In genomic region chr6:85404497-85405174, GRCh38 we compare ENCODE assay signal across 8 cellular contexts. TPM values are rescaled to one million over a fixed set of nuclear protein-coding genes. Genes with fewer than 3 reads are reported as not detected.
A peak's percentile ranks its signal among the peaks of the same experiment; 100 is the strongest.
DNase-seq lines count a peak whose midpoint lies in the region; ATAC-seq and TF ChIP-seq lines count a peak whose summit lies in the region.

No MANE protein-coding gene starts in this region.

- H3K27me3 ChIP-seq in rectal smooth muscle tissue (ENCODE audit: control insufficient read depth, insufficient read depth, low read length), result no peaks in the 10 kb centered on the region

- H3K27ac Mint-ChIP-seq in effector memory CD8-positive, alpha-beta T cell, result peak overlapping the region; percentile 63 to 80
- no peak overlapping the region for H3K27ac Mint-ChIP-seq in WTC11

- no peak for TF ChIP-seq CTCF in WTC11 (IDR thresholded peaks at IDR 0.05)

- H3K36me3 ChIP-seq in KOPT-K1 (ENCODE audit: insufficient read depth, low read length) (no peaks in the 10 kb centered on the region), rectal smooth muscle tissue (ENCODE audit: control insufficient read depth, insufficient read depth, low read length) (no peaks in the 10 kb centered on the region)

- H3K27ac ChIP-seq in KOPT-K1 (ENCODE audit: low read depth, low read length, poor library complexity, severe bottlenecking) (peak overlapping the region; percentile 65), rectal smooth muscle tissue (ENCODE audit: low read depth, low read length) (no peak overlapping the region)

- CTCF ChIA-PET in WTC11 (lab: Charles Lee), result no interaction called here

- peaks cover 11 to 16% of the 10 kb centered on the region in 2 donors for H3K4me1 Mint-ChIP-seq in effector memory CD8-positive, alpha-beta T cell (ENCODE audit: low read depth in 2 of 2)
- peaks cover 51% of the 10 kb centered on the region for H3K4me1 Mint-ChIP-seq in WTC11

- H3K27me3 Mint-ChIP-seq in effector memory CD8-positive, alpha-beta T cell, result no peaks in the 10 kb centered on the region
- H3K27me3 Mint-ChIP-seq in WTC11 (ENCODE audit: low read depth), result peaks cover 2% of the 10 kb centered on the region; the same call in 1 of the 2 replicates

- no peak overlapping the region for H3K4me3 Mint-ChIP-seq in effector memory CD8-positive, alpha-beta T cell
- H3K4me3 Mint-ChIP-seq in WTC11, result no peak overlapping the region

- ATAC-seq in GM18909 (IDR thresholded peaks at IDR 0.05; ENCODE audit: poor library complexity, unreplicated experiment) (peak; percentile 5), WTC11 (no peak), HG02623 (IDR thresholded peaks at IDR 0.05; ENCODE audit: unreplicated experiment) (no peak)
- no peak for ATAC-seq in effector memory CD8-positive, alpha-beta T cell (replicated peaks)

- peaks cover 5% of the 10 kb centered on the region for H3K9me3 ChIP-seq in KOPT-K1 (ENCODE audit: insufficient read depth, low read length, poor library complexity, severe bottlenecking)

- H3K4me1 ChIP-seq in rectal smooth muscle tissue (ENCODE audit: control insufficient read depth, insufficient read depth, low read length), result no peaks in the 10 kb centered on the region

- DNase-seq in effector memory CD8-positive, alpha-beta T cell, result no peak
- DNase-seq in NOMO-1 treated with DMSO at 0.1 percent for 48 hours (lab: John Stamatoyannopoulos, UW; ENCODE audit: unreplicated experiment) (no peak), WTC11 (ENCODE audit: low spot score) (no peak)
- no peak for DNase-seq in activated effector memory CD4-positive, alpha-beta T cell treated with Interleukin-2 at 50 U/mL for 16 hours

- no peak overlapping the region for H3K9ac ChIP-seq in rectal smooth muscle tissue (ENCODE audit: low read length)

- H3K4me3 ChIP-seq in rectal smooth muscle tissue (ENCODE audit: low read length), result peak overlapping the region; percentile 16

- H3K9me3 Mint-ChIP-seq in effector memory CD8-positive, alpha-beta T cell, result no peaks in the 10 kb centered on the region
- H3K9me3 Mint-ChIP-seq in WTC11, result no peaks in the 10 kb centered on the region

- POLR2A ChIA-PET in WTC11 (lab: Charles Lee), result no interaction called here

- no peaks in the 10 kb centered on the region for H3K36me3 Mint-ChIP-seq in effector memory CD8-positive, alpha-beta T cell (ENCODE audit: insufficient read depth)
- no peaks in the 10 kb centered on the region for H3K36me3 Mint-ChIP-seq in WTC11

TF ChIP-seq in WTC11, 78 proteins besides CTCF, POLR2A, EP300 and RAD21:
- TF ChIP-seq NFE2L1 (CRISPR knock-in tag; IDR thresholded peaks at IDR 0.05) (no peak), JUN (CRISPR knock-in tag; IDR thresholded peaks at IDR 0.05) (no peak), USF1 (CRISPR knock-in tag; IDR thresholded peaks at IDR 0.05) (no peak), OVOL2 (CRISPR knock-in tag; IDR thresholded peaks at IDR 0.05; ENCODE audit: borderline replicate concordance) (no peak), NR1H2 (CRISPR knock-in tag; IDR thresholded peaks at IDR 0.05) (no peak), ERG (CRISPR knock-in tag; IDR thresholded peaks at IDR 0.05) (no peak), ZNF416 (CRISPR knock-in tag; IDR thresholded peaks at IDR 0.05) (no peak), GTF2I (CRISPR knock-in tag; conservative IDR thresholded peaks at IDR 0.05) (no peak), PREB (CRISPR knock-in tag; IDR thresholded peaks at IDR 0.05; ENCODE audit: borderline replicate concordance) (no peak), GABPB1 (CRISPR knock-in tag; IDR thresholded peaks at IDR 0.05) (no peak), ATF6 (CRISPR knock-in tag; IDR thresholded peaks at IDR 0.05) (no peak), IRF2 (CRISPR knock-in tag; IDR thresholded peaks at IDR 0.05; ENCODE audit: borderline replicate concordance, low read depth) (no peak), E2F4 (CRISPR knock-in tag; IDR thresholded peaks at IDR 0.05; ENCODE audit: borderline replicate concordance, low read depth) (no peak), ZNF219 (CRISPR knock-in tag; IDR thresholded peaks at IDR 0.05; ENCODE audit: borderline replicate concordance) (no peak), TCF7 (CRISPR knock-in tag; IDR thresholded peaks at IDR 0.05; ENCODE audit: low read depth) (no peak)
- TF ChIP-seq, protein P1, sequence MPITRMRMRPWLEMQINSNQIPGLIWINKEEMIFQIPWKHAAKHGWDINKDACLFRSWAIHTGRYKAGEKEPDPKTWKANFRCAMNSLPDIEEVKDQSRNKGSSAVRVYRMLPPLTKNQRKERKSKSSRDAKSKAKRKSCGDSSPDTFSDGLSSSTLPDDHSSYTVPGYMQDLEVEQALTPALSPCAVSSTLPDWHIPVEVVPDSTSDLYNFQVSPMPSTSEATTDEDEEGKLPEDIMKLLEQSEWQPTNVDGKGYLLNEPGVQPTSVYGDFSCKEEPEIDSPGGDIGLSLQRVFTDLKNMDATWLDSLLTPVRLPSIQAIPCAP (CRISPR knock-in tag; IDR thresholded peaks at IDR 0.05), result no peak
- TF ChIP-seq, protein P2, sequence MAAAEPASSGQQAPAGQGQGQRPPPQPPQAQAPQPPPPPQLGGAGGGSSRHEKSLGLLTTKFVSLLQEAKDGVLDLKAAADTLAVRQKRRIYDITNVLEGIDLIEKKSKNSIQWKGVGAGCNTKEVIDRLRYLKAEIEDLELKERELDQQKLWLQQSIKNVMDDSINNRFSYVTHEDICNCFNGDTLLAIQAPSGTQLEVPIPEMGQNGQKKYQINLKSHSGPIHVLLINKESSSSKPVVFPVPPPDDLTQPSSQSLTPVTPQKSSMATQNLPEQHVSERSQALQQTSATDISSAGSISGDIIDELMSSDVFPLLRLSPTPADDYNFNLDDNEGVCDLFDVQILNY (CRISPR knock-in tag; IDR thresholded peaks at IDR 0.05), result no peak
- TF ChIP-seq, protein P3, sequence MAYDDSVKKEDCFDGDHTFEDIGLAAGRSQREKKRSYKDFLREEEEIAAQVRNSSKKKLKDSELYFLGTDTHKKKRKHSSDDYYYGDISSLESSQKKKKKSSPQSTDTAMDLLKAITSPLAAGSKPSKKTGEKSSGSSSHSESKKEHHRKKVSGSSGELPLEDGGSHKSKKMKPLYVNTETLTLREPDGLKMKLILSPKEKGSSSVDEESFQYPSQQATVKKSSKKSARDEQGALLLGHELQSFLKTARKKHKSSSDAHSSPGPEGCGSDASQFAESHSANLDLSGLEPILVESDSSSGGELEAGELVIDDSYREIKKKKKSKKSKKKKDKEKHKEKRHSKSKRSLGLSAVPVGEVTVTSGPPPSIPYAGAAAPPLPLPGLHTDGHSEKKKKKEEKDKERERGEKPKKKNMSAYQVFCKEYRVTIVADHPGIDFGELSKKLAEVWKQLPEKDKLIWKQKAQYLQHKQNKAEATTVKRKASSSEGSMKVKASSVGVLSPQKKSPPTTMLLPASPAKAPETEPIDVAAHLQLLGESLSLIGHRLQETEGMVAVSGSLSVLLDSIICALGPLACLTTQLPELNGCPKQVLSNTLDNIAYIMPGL (CRISPR knock-in tag; IDR thresholded peaks at IDR 0.05), result no peak

RNA-seq across cellular contexts. Expression of gene NT5E, which starts 45.2 kb away (rescaled TPM):
- total RNA-seq in WTC11 (2021), result 0.62 to 0.94 TPM (median 0.81 TPM) in 3 replicates
